In genomic region chr2:175181104-175181876, GRCh38 we compare ENCODE assay signal across 8 cellular contexts. TPM values are rescaled to one million over a fixed set of nuclear protein-coding genes. Genes with fewer than 3 reads are reported as not detected.
DNase-seq lines count a peak whose midpoint lies in the region; ATAC-seq and TF ChIP-seq lines count a peak whose summit lies in the region.

ATP5MC3 (minus strand) TSS chr2:175181710; CDS start chr2:175181393, 317 bp downstream.

- TF ChIP-seq CTCF in activated B cell treated with CpG ODN at 0.5 μM for 24 hours (IDR thresholded peaks at IDR 0.05): no peak

- peaks cover 21% of the 10 kb centered on the region for H3K4me1 Mint-ChIP-seq in activated B cell treated with CpG ODN at 0.5 μM for 24 hours

- H3K27ac Mint-ChIP-seq in activated B cell treated with CpG ODN at 0.5 μM for 24 hours: peak within 1 kb of the TSS; percentile 83

- intact Hi-C loops in activated B cell treated with CpG ODN at 0.5 μM for 24 hours (cut with micrococcal nuclease): loop anchor here (1.0 to 5.0 kb wide), 4 partner anchors 13 to 934 kb away; partner anchors contain the start of genes ATF2, LNPK and OLA1

- peak within 1 kb of the TSS; percentile 82 for H3K27ac ChIP-seq in caudate nucleus (ENCODE audit: low read depth, low read length)

- CTCF ChIA-PET in activated B cell treated with CpG ODN at 0.5 μM for 24 hours (lab: Charles Lee): no interaction called here

- ATAC-seq in GM18907 (IDR thresholded peaks at IDR 0.05; ENCODE audit: unreplicated experiment) (peak; percentile 91), HG03159 (IDR thresholded peaks at IDR 0.05; ENCODE audit: unreplicated experiment) (peak; percentile 92), activated B cell treated with CpG ODN at 0.5 μM for 24 hours (ENCODE audit: low read depth) (peak; percentile 89)

- peak; percentile 96 for DNase-seq in AG08396 (ENCODE audit: low spot score)
- DNase-seq in NCI-H226: peak; percentile 69
- peak; percentile 87 for DNase-seq in activated B cell treated with CpG ODN at 0.5 μM for 24 hours
- DNase-seq in caudate nucleus (lab: John Stamatoyannopoulos, UW): peak; percentile 39 to 94 (median 85)
- DNase-seq in inferior parietal cortex (ENCODE audit: extremely low spot score): peak; percentile 97
- DNase-seq in stimulated activated CD4-positive, alpha-beta T cell treated with anti-CD3 and anti-CD28 coated beads, Interleukin-12 subunit alpha, Interleukin-12 subunit beta, amount 100 ng/mL, for 24 hours (ENCODE audit: low read depth in 2 of 2): peak; percentile 86 to 89

- POLR2A ChIA-PET in activated B cell treated with CpG ODN at 0.5 μM for 24 hours (lab: Charles Lee): interaction anchor here (0.8 to 2.0 kb wide), 3 partner anchors 10 to 15 kb away, joined by 3 to 19 read pairs (median 5); no protein-coding TSS in a partner anchor

- peak within 1 kb of the TSS; percentile 94 for H3K4me3 Mint-ChIP-seq in activated B cell treated with CpG ODN at 0.5 μM for 24 hours

- peaks cover 33% of the 10 kb centered on the region for H3K36me3 Mint-ChIP-seq in activated B cell treated with CpG ODN at 0.5 μM for 24 hours (ENCODE audit: low read depth)

- H3K9me3 Mint-ChIP-seq in activated B cell treated with CpG ODN at 0.5 μM for 24 hours: no peaks in the 10 kb centered on the region

- no peaks in the 10 kb centered on the region for H3K27me3 Mint-ChIP-seq in activated B cell treated with CpG ODN at 0.5 μM for 24 hours

RNA-seq across cellular contexts. Expression of gene ATP5MC3, which starts in this region (rescaled TPM):
- 147 and 163 TPM in 2 replicates for total RNA-seq in activated B cell treated with CpG ODN at 0.5 μM for 24 hours

Comparison
In these comparisons a context has a peak if more than half of its experiments do, and no peak if none do; other contexts are left out.
1. Peak in every context shown above with its lines: DNase-seq, ATAC-seq and H3K27ac ChIP-seq.